Comparison of ENCODE assay signal across 13 cellular contexts in genomic region chr5:127076730-127077129, GRCh38. TPM values are rescaled to one million over a fixed set of nuclear protein-coding genes. Genes with fewer than 3 reads are reported as not detected.
DNase-seq lines count a peak whose midpoint lies in the region; ATAC-seq, FAIRE-seq and TF ChIP-seq lines count a peak whose summit lies in the region.
"Had no signal": no experiment of that assay in that cellular context is flagged by ENCODE, and none has a peak within 500 bp of the region (broad histone marks: within the 10 kb centered on the region; RNA-seq: fewer than 3 reads in every experiment).

No MANE protein-coding gene starts in this region.

- ATAC-seq in HG03025 (IDR thresholded peaks at IDR 0.05; ENCODE audit: low FRiP score, unreplicated experiment) (no peak), GM21825 (IDR thresholded peaks at IDR 0.05; ENCODE audit: unreplicated experiment) (no peak)

- DNase-seq in H54 (ENCODE audit: insufficient read length, low spot score) (peak; percentile 35), RPMI7951 (ENCODE audit: low read depth) (peak; percentile 49), fibroblast of the aortic adventitia (ENCODE audit: low read depth) (peak; percentile 51), nephron progenitor cell (no peak), putamen (ENCODE audit: low spot score) (no peak), NCI-H82 treated with DMSO at 0.1 percent for 48 hours (lab: John Stamatoyannopoulos, UW; ENCODE audit: unreplicated experiment) (no peak)
- DNase-seq: activated gamma-delta T cell treated with Interleukin-2 at 50 U/mL for 16 hours; CD4-positive, CD25-positive, alpha-beta regulatory T cell; NCI-H446 treated with DMSO at 0.1 percent for 48 hours; nucleus accumbens had no signal

- no peak for TF ChIP-seq POLR2A in H54 (IDR thresholded peaks at IDR 0.05; ENCODE audit: low read depth, low read length)

- no peak for TF ChIP-seq CTCF in fibroblast of the aortic adventitia (IDR thresholded peaks at IDR 0.05; ENCODE audit: insufficient read depth, low read length)
- TF ChIP-seq CTCF in nephron progenitor cell (IDR thresholded peaks at IDR 0.05): no peak

- H3K9me3 Mint-ChIP-seq in nephron progenitor cell: peaks cover 4% of the 10 kb centered on the region
- H3K9me3 Mint-ChIP-seq: CD4-positive, CD25-positive, alpha-beta regulatory T cell had no signal

- H3K36me3 Mint-ChIP-seq in nephron progenitor cell (ENCODE audit: low read depth): no peaks in the 10 kb centered on the region
- H3K36me3 Mint-ChIP-seq: CD4-positive, CD25-positive, alpha-beta regulatory T cell had no signal

- H3K4me1 Mint-ChIP-seq in nephron progenitor cell: peaks cover 39% of the 10 kb centered on the region

- no peak overlapping the region for H3K4me3 ChIP-seq in fibroblast of the aortic adventitia (ENCODE audit: low read depth, low read length)
- H3K4me3 ChIP-seq: HAP-1 had no signal

- peak overlapping the region; percentile 57 for H3K27ac Mint-ChIP-seq in nephron progenitor cell
- H3K27ac Mint-ChIP-seq: CD4-positive, CD25-positive, alpha-beta regulatory T cell had no signal

- H3K27me3 Mint-ChIP-seq in nephron progenitor cell (ENCODE audit: low read depth, poor library complexity): no peaks in the 10 kb centered on the region

- H3K4me3 Mint-ChIP-seq in nephron progenitor cell: no peak overlapping the region
- H3K4me3 Mint-ChIP-seq: CD4-positive, CD25-positive, alpha-beta regulatory T cell had no signal

- peak; percentile 60 for FAIRE-seq in H54 (lab: Jason Lieb, UNC)

RNA-seq across cellular contexts. Expression of gene C5orf63, which starts 3.4 kb away (rescaled TPM):
- total RNA-seq in RPMI7951 (2014; rRNA removed; shearing (Covaris generic)): 8.3 and 8.8 TPM in 2 replicates
- 4.0 and 6.3 TPM in 2 replicates for total RNA-seq in fibroblast of the aortic adventitia (ENCODE audit: low replicate concordance)

RNA-seq across cellular contexts. Expression of gene MARCHF3, which starts 46.4 kb away (rescaled TPM):
- total RNA-seq in RPMI7951 (2014; rRNA removed; shearing (Covaris generic)): 7.8 and 11.5 TPM in 2 replicates
- 5.5 and 16.9 TPM in 2 replicates for total RNA-seq in fibroblast of the aortic adventitia (ENCODE audit: low replicate concordance)

Comparison
In these comparisons a context has a peak if more than half of its experiments do, and no peak if none do; other contexts are left out.
1. DNase-seq: peak in H54 (single experiment), RPMI7951 (single experiment) and fibroblast of the aortic adventitia (single experiment); none in nephron progenitor cell (single experiment), putamen (single experiment) and NCI-H82 treated with DMSO at 0.1 percent for 48 hours (single experiment).